22 cellular contexts compared by ENCODE assay signal in the genomic region with DNA sequence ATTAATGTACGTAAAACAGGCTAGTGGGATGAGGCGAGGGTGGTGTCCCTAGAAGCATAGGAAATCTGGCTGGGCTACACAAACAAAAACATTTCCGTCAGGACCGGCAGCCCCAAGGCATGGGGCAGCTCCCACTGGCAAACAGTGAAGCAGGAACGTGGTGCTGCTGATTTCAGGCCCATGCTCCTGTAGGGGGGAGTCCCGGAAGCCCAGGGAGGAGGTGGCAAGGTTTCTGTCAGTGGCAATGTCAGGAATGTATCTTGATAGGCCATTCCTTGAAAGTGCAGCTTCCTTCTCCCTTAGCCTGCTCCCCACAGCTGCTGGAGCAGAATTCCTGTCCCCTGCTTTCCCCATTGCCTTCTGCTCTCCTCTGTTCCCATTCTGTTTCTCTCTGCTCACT. TPM values are rescaled to one million over a fixed set of nuclear protein-coding genes. Genes with fewer than 3 reads are reported as not detected.
DNase-seq lines count a peak whose midpoint lies in the region; ATAC-seq and TF ChIP-seq lines count a peak whose summit lies in the region.
"Had no signal": no experiment of that assay in that cellular context is flagged by ENCODE, and none has a peak within 500 bp of the region (broad histone marks: within the 10 kb centered on the region; RNA-seq: fewer than 3 reads in every experiment).

No MANE protein-coding gene starts in this region.

- H3K9me3 ChIP-seq in heart right ventricle: no peaks in the 10 kb centered on the region
- H3K9me3 ChIP-seq in mesodermal cell (ENCODE audit: control insufficient read depth, low read length): no peaks in the 10 kb centered on the region
- H3K9me3 ChIP-seq in upper lobe of left lung: no peaks in the 10 kb centered on the region
- H3K9me3 ChIP-seq: psoas muscle, SK-N-SH had no signal

- no peak for TF ChIP-seq EP300 in upper lobe of left lung (IDR thresholded peaks at IDR 0.05)

- TF ChIP-seq CTCF in heart right ventricle (IDR thresholded peaks at IDR 0.05) (no peak), upper lobe of left lung (IDR thresholded peaks at IDR 0.05) (no peak), RWPE1 (conservative IDR thresholded peaks at IDR 0.05; ENCODE audit: low read depth) (no peak)

- peak overlapping the region in 9 of 10 donors; percentile 25 to 63 (median 39) for H3K27ac ChIP-seq in heart right ventricle
- H3K27ac ChIP-seq in mesodermal cell (ENCODE audit: low read depth, low read length, severe bottlenecking): peak overlapping the region; percentile 43
- peak overlapping the region in 3 of 4 donors; percentile 23 to 53 (median 51) for H3K27ac ChIP-seq in upper lobe of left lung
- no peak overlapping the region for H3K27ac ChIP-seq in RWPE1
- H3K27ac ChIP-seq: HL-60, psoas muscle had no signal

- ATAC-seq in Right ventricle myocardium superior (ENCODE audit: poor library complexity) (peak; percentile 15), Right ventricle myocardium inferior (no peak), heart right ventricle (peak in 7 of 8 donors; percentile 56 to 77 (median 71)), upper lobe of left lung (ENCODE audit: low FRiP score in 2 of 2) (peak in 1 of 2 donors; percentile 47), HG02610 (IDR thresholded peaks at IDR 0.05; ENCODE audit: unreplicated experiment) (no peak)

- H3K4me3 ChIP-seq in heart right ventricle: no peak overlapping the region
- H3K4me3 ChIP-seq in mesodermal cell (ENCODE audit: extremely low read depth, insufficient read depth, low read length, poor library complexity, severe bottlenecking): no peak overlapping the region
- H3K4me3 ChIP-seq in upper lobe of left lung: no peak overlapping the region
- H3K4me3 ChIP-seq: psoas muscle had no signal

- CTCF ChIA-PET in RWPE1 (lab: Yijun Ruan, JAX): interaction anchor here (0.5 to 0.6 kb wide), 2 partner anchors 43 to 1321 kb away, joined by 4 read pairs; no protein-coding TSS in a partner anchor

- no peak for TF ChIP-seq POLR2A in upper lobe of left lung (IDR thresholded peaks at IDR 0.05)

- WGBS in heart right ventricle, 2 donors: 55 to 56% methylated on average over 6 of the region's 6 CpGs
- WGBS in mesodermal cell (ENCODE audit: insufficient coverage in 2 of 2), 2 experiments: 72 to 80% methylated on average over 5 of the region's 6 CpGs
- WGBS in upper lobe of left lung, 2 donors: 66 to 69% methylated on average over 3 to 6 of the region's 6 CpGs

- peaks cover 0 to 40% (median 24%) of the 10 kb centered on the region in 9 donors for H3K4me1 ChIP-seq in heart right ventricle
- peaks cover 30% of the 10 kb centered on the region for H3K4me1 ChIP-seq in mesodermal cell (ENCODE audit: control insufficient read depth, insufficient read depth, low read length, poor library complexity, severe bottlenecking)
- peaks cover 5 to 31% (median 11%) of the 10 kb centered on the region in 4 donors for H3K4me1 ChIP-seq in upper lobe of left lung

- H3K27me3 ChIP-seq in heart right ventricle (no peaks in the 10 kb centered on the region), upper lobe of left lung (no peaks in the 10 kb centered on the region)

- intact Hi-C loops in Right ventricle myocardium superior (cut with DNase I) (no loop called here), Right ventricle myocardium inferior (cut with DNase I) (loop anchor here (5.0 kb wide), 1 partner anchor 55 kb away; no protein-coding TSS in a partner anchor), heart right ventricle (cut with DNase I) (loop anchor here in 2 of 10 donors (5.0 kb wide), 1 partner anchor 45 kb away; a partner anchor contains a TSS)

- POLR2A ChIA-PET in RWPE1 (lab: Yijun Ruan, JAX; ENCODE audit: low non-redundant PET): no interaction called here

- H3K36me3 ChIP-seq in heart right ventricle: peaks cover 0 to 93% (median 20%) of the 10 kb centered on the region in 9 donors
- H3K36me3 ChIP-seq in mesodermal cell (ENCODE audit: control insufficient read depth, insufficient read depth, low read length): peaks cover 39% of the 10 kb centered on the region
- H3K36me3 ChIP-seq in upper lobe of left lung: peaks cover 0 to 4% (median 2%) of the 10 kb centered on the region in 4 donors

- no peak for DNase-seq in Right ventricle myocardium superior
- no peak for DNase-seq in Right ventricle myocardium inferior (ENCODE audit: missing footprints)
- DNase-seq in heart right ventricle: peak; percentile 21 to 29
- peak in 1 of 2 donors; percentile 28 for DNase-seq in upper lobe of left lung
- DNase-seq in NCI-H748 (lab: John Stamatoyannopoulos, UW; ENCODE audit: unreplicated experiment): no peak
- DNase-seq in RWPE1 (ENCODE audit: low spot score): no peak
- DNase-seq: 8988T; activated CD4-positive, alpha-beta T cell treated with anti-CD3 and anti-CD28 coated beads, Interleukin-2, amount 50 U/mL, for 4 hours; activated naive CD4-positive, alpha-beta T cell; AML-193; CD8-positive, alpha-beta memory T cell; DMS79; effector CD8-positive, alpha-beta T cell; head of caudate nucleus; NCI-H1105 treated with DMSO at 0.1 percent for 48 hours; NCI-H2081 treated with DMSO at 0.1 percent for 48 hours; NCI-H510A; psoas muscle; SK-N-SH had no signal

RNA-seq across cellular contexts. Expression of a gene that starts 42.4 kb away (rescaled TPM):
- 35.7 TPM for total RNA-seq in Right ventricle myocardium superior
- 39.1 TPM for total RNA-seq in Right ventricle myocardium inferior
- total RNA-seq in heart right ventricle: 10 to 100 TPM; 30.3 to 45.9 (median 39.1) TPM
- 10 to 100 TPM; 35.0 to 37.7 TPM for polyA plus RNA-seq in heart right ventricle
- 30.1 TPM for polyA plus RNA-seq in mesodermal cell (2013, experiment 1 of 2)
- 29.4 TPM for polyA plus RNA-seq in mesodermal cell (2013, experiment 2 of 2)
- 10 to 100 TPM; 21.4 to 54.5 (median 29.7) TPM for total RNA-seq in upper lobe of left lung

RNA-seq across cellular contexts. Expression of a gene that starts 42.4 kb away (rescaled TPM):
- total RNA-seq in Right ventricle myocardium superior: 37.3 TPM
- 38.5 TPM for total RNA-seq in Right ventricle myocardium inferior
- total RNA-seq in heart right ventricle: 10 to 100 TPM; 36.2 to 47.6 (median 43.4) TPM
- 10 to 100 TPM in 1 of 2 donors, 1 to 10 TPM in 1; 6.0 to 13.6 TPM for polyA plus RNA-seq in heart right ventricle
- polyA plus RNA-seq in mesodermal cell (2013, experiment 1 of 2): 24.0 TPM
- 22.6 TPM for polyA plus RNA-seq in mesodermal cell (2013, experiment 2 of 2)
- 10 to 100 TPM in 3 of 6 donors, 1 to 10 TPM in 3; 3.0 to 19.9 (median 11.8) TPM for total RNA-seq in upper lobe of left lung

Comparison
In these comparisons a context has a peak if more than half of its experiments do, and no peak if none do; other contexts are left out.
1. ATAC-seq: peak in Right ventricle myocardium superior (single experiment) and heart right ventricle (7 of 8); none in Right ventricle myocardium inferior (single experiment) and HG02610 (single experiment).
2. DNase-seq: peak in heart right ventricle (2 of 2); none in Right ventricle myocardium superior (single experiment), Right ventricle myocardium inferior (single experiment), NCI-H748 (single experiment) and RWPE1 (single experiment).